ENCODE assay signal across 19 cellular contexts in genomic region chr10:21626457-21627161, GRCh38.
A peak's percentile ranks its signal among the peaks of the same experiment; 100 is the strongest.
DNase-seq lines count a peak whose midpoint lies in the region; ATAC-seq, FAIRE-seq and TF ChIP-seq lines count a peak whose summit lies in the region.
"Had no signal": no experiment of that assay in that cellular context is flagged by ENCODE, and none has a peak within 500 bp of the region (broad histone marks: within the 10 kb centered on the region; RNA-seq: fewer than 3 reads in every experiment).

No MANE protein-coding gene starts in this region.

- TF ChIP-seq CTCF in HepG2 (CRISPR knock-in tag; IDR thresholded peaks at IDR 0.05), result no peak
- no peak for TF ChIP-seq CTCF in right lobe of liver (IDR thresholded peaks at IDR 0.05)
- no peak for TF ChIP-seq CTCF in K562 (IDR thresholded peaks at IDR 0.05 in 2 of 3, conservative IDR thresholded peaks at IDR 0.05 in 1 of 3; ENCODE audit: insufficient read depth in 2 of 3, low read depth in 1 of 3, low read length in 3 of 3)
- no peak for TF ChIP-seq CTCF in lower lobe of right lung (IDR thresholded peaks at IDR 0.05)

- in situ Hi-C loops in HepG2 (cut with HindIII; ENCODE audit: extremely low pct_ligation_motif_present, low pct_unique_long_range_greater_than_20kb), result no loop called here
- in situ Hi-C loops in K562 (cut with MboI), result no loop called here

- no peak overlapping the region for H2AFZ ChIP-seq in HepG2 (ENCODE audit: low read length)
- H2AFZ ChIP-seq in K562 (ENCODE audit: low read depth, low read length), result no peak overlapping the region

- WGBS in HepG2 (ENCODE audit: low lambda C conversion rate), result 96% methylated on average over 3 of the region's 3 CpGs
- whole genome bisulfite sequencing in right lobe of liver (ENCODE audit: insufficient coverage, low coverage, low lambda C conversion rate, missing lambda C conversion rate), result 78% methylated on average over 1 of the region's 3 CpGs
- WGBS in K562 (ENCODE audit: insufficient coverage, low coverage, missing lambda C conversion rate), result 88% methylated on average over 3 of the region's 3 CpGs

- H3K27me3 ChIP-seq in HepG2 (ENCODE audit: control insufficient read depth in 1 of 2, insufficient read depth in 2 of 2, low read length in 2 of 2) (no peaks in the 10 kb centered on the region), right lobe of liver (no peaks in the 10 kb centered on the region), K562 (ENCODE audit: control insufficient read depth in 2 of 2, insufficient read depth in 2 of 2, low read length in 2 of 2) (no peaks in the 10 kb centered on the region), lower lobe of right lung (ENCODE audit: low read depth) (no peaks in the 10 kb centered on the region)
- H3K27me3 ChIP-seq: heart left ventricle, stomach had no signal

- H3K79me2 ChIP-seq in HepG2 (ENCODE audit: insufficient read depth, low read length), result peaks cover 6% of the 10 kb centered on the region
- H3K79me2 ChIP-seq in K562 (ENCODE audit: control insufficient read depth, insufficient read depth, low read length), result peaks cover 22% of the 10 kb centered on the region; the same call in 1 of the 3 replicates

- intact Hi-C loops in HepG2 (cut with micrococcal nuclease; ENCODE audit: unreplicated experiment), result no loop called here
- intact Hi-C loops in right lobe of liver (cut with DNase I), result no loop called here
- intact Hi-C loops in K562 (cut with micrococcal nuclease), result loop anchor here (10.0 kb wide), 1 partner anchor 98 kb away; no protein-coding TSS in a partner anchor
- intact Hi-C loops in lower lobe of right lung (cut with DNase I), result no loop called here

- H3K4me1 ChIP-seq in HepG2 (ENCODE audit: insufficient read depth, low read length), result peaks cover 34% of the 10 kb centered on the region
- H3K4me1 ChIP-seq in right lobe of liver, result no peaks in the 10 kb centered on the region
- H3K4me1 ChIP-seq in K562 (replicated peaks in 1 of 2; ENCODE audit: control insufficient read depth in 2 of 2, insufficient read depth in 2 of 2, low read length in 2 of 2), result no peaks in the 10 kb centered on the region; a peak in 1 of 5 replicates
- H3K4me1 ChIP-seq in lower lobe of right lung, result no peaks in the 10 kb centered on the region

- H3K9me3 ChIP-seq in HepG2 (ENCODE audit: low read length), result no peaks in the 10 kb centered on the region
- no peaks in the 10 kb centered on the region for H3K9me3 ChIP-seq in right lobe of liver
- H3K9me3 ChIP-seq in K562 (replicated peaks; ENCODE audit: control insufficient read depth, insufficient read depth, low read depth, low read length), result no peaks in the 10 kb centered on the region
- H3K9me3 ChIP-seq in lower lobe of right lung, result no peaks in the 10 kb centered on the region
- H3K9me3 ChIP-seq: heart left ventricle, stomach had no signal

- H4K20me1 ChIP-seq in HepG2 (ENCODE audit: insufficient read depth, low read length) (no peaks in the 10 kb centered on the region; the same call in 1 of the 2 replicates), K562 (replicated peaks; ENCODE audit: control insufficient read depth, insufficient read depth, low read length) (no peaks in the 10 kb centered on the region)

- TF ChIP-seq RAD21 in HepG2 (CRISPR knock-in tag; IDR thresholded peaks at IDR 0.05) (no peak), K562 (CRISPR knock-in tag; conservative IDR thresholded peaks at IDR 0.05 in 1 of 2, IDR thresholded peaks at IDR 0.05 in 1 of 2) (no peak)

- TF ChIP-seq POLR2A in HepG2 (IDR thresholded peaks at IDR 0.05; ENCODE audit: insufficient read depth in 1 of 2, low read depth in 2 of 2, low read length in 2 of 2), result no peak
- no peak for TF ChIP-seq POLR2A in right lobe of liver (IDR thresholded peaks at IDR 0.05)
- no peak for TF ChIP-seq POLR2A in K562 (conservative IDR thresholded peaks at IDR 0.05)

- H3K9ac ChIP-seq in HepG2 (ENCODE audit: insufficient read depth, low read depth, low read length), result no peak overlapping the region
- no peak overlapping the region for H3K9ac ChIP-seq in K562 (ENCODE audit: insufficient read depth in 1 of 2, low read depth in 2 of 2, low read length in 2 of 2)

- peaks cover 7 to 50% of the 10 kb centered on the region in 2 experiments for H3K36me3 ChIP-seq in HepG2 (replicated peaks in 1 of 2; ENCODE audit: control insufficient read depth in 1 of 2, insufficient read depth in 2 of 2, low read length in 2 of 2)
- no peaks in the 10 kb centered on the region for H3K36me3 ChIP-seq in right lobe of liver
- H3K36me3 ChIP-seq in K562 (ENCODE audit: control insufficient read depth, insufficient read depth, low read length), result peaks cover 76% of the 10 kb centered on the region
- peaks cover 3% of the 10 kb centered on the region for H3K36me3 ChIP-seq in lower lobe of right lung

- H3K4me3 ChIP-seq in HepG2 (replicated peaks in 1 of 3; ENCODE audit: insufficient read depth in 1 of 3, low read depth in 2 of 3, low read length in 3 of 3) (no peak overlapping the region), right lobe of liver (no peak overlapping the region), K562 (no peak overlapping the region), lower lobe of right lung (no peak overlapping the region)
- H3K4me3 ChIP-seq: GM12878, heart left ventricle, stomach had no signal

- TF ChIP-seq EP300 in HepG2 (IDR thresholded peaks at IDR 0.05; ENCODE audit: low read depth in 2 of 2, low read length in 2 of 2), result no peak
- TF ChIP-seq EP300 in HepG2 (CRISPR knock-in tag; IDR thresholded peaks at IDR 0.05; ENCODE audit: borderline replicate concordance), result no peak
- TF ChIP-seq EP300 in K562 (IDR thresholded peaks at IDR 0.05; ENCODE audit: low read length), result no peak

- no peak overlapping the region for H3K27ac ChIP-seq in HepG2 (ENCODE audit: extremely low read length, insufficient read depth, low read length)
- no peak overlapping the region for H3K27ac ChIP-seq in right lobe of liver
- H3K27ac ChIP-seq in K562 (ENCODE audit: extremely low read depth, low read depth, low read length), result no peak overlapping the region
- H3K27ac ChIP-seq in lower lobe of right lung, result no peak overlapping the region
- H3K27ac ChIP-seq: stomach had no signal

- no peak for DNase-seq in HepG2 (ENCODE audit: low spot score)
- DNase-seq in right lobe of liver, result no peak
- DNase-seq in K562 (ENCODE audit: extremely low read depth in 1 of 4, low spot score in 3 of 4), result no peak
- no peak for DNase-seq in lower lobe of right lung
- no peak for DNase-seq in occipital lobe (lab: John Stamatoyannopoulos, UW)
- no peak for DNase-seq in NCI-H345 (lab: John Stamatoyannopoulos, UW)
- DNase-seq in glomerular visceral epithelial cell (ENCODE audit: extremely low spot score), result no peak
- DNase-seq: activated CD4-positive, alpha-beta T cell treated with anti-CD3 and anti-CD28 coated beads for 1 hour; GOT3; heart left ventricle; kidney; NCI-H1105 treated with DMSO at 0.1 percent for 48 hours; NCI-H2171 treated with DMSO at 0.1 percent for 48 hours; posterior cingulate gyrus; SHP77 treated with DMSO at 0.1 percent for 48 hours; stomach had no signal

- H3K4me2 ChIP-seq in HepG2 (ENCODE audit: low read depth, low read length), result no peak overlapping the region
- H3K4me2 ChIP-seq in K562 (ENCODE audit: insufficient read depth, low read length), result no peak overlapping the region

- ATAC-seq in HepG2 (no peak), right lobe of liver (no peak), K562 (no peak), lower lobe of right lung (peak; percentile 78 to 86), HG02938 (IDR thresholded peaks at IDR 0.05; ENCODE audit: unreplicated experiment) (no peak)
- ATAC-seq: GM12878 had no signal

- CTCF ChIA-PET in HepG2 (lab: Yijun Ruan, JAX; ENCODE audit: low intra/inter-chr PET ratio, low total read pairs) (no interaction called here), K562 (lab: Yijun Ruan, JAX; ENCODE audit: low intra/inter-chr PET ratio) (interaction anchor here (0.7 kb wide), 1 partner anchor 30 kb away, joined by 3 read pairs; no protein-coding TSS in a partner anchor)

- no TSS peak for BruUV-seq in HepG2 (replicated peaks; lab: Mats Ljungman, UMichigan)
- no TSS peak for BruUV-seq in K562 (replicated peaks; lab: Mats Ljungman, UMichigan)

- FAIRE-seq in HepG2 (lab: Jason Lieb, UNC) (no peak), K562 (lab: Jason Lieb, UNC) (peak; percentile 44)
- FAIRE-seq: colon, kidney had no signal

- no peaks in the 10 kb centered on the region for H3K9me1 ChIP-seq in K562 (ENCODE audit: control insufficient read depth, insufficient read depth, low read length)

- POLR2A ChIA-PET in HepG2 (lab: Yijun Ruan, JAX) (no interaction called here), K562 (lab: Yijun Ruan, JAX) (interaction anchor here (1.4 to 1.7 kb wide), 3 partner anchors 8 to 89 kb away, joined by 3 to 6 read pairs (median 4); no protein-coding TSS in a partner anchor)

TF ChIP-seq in K562, 482 proteins besides CTCF, POLR2A, EP300 and RAD21:
- 0 out of 2 replicates have a peak, but pooled peaks have one; percentile 12 for TF ChIP-seq C11orf30 (IDR thresholded peaks at IDR 0.05; ENCODE audit: low read depth)
- TF ChIP-seq SMAD2 (IDR thresholded peaks at IDR 0.05; ENCODE audit: low read depth, low read length), result no peak

Comparison
In these comparisons a context has a peak if more than half of its experiments do, and no peak if none do; other contexts are left out.
1. ATAC-seq: peak in lower lobe of right lung (2 of 2); none in HepG2 (single experiment), right lobe of liver (0 of 4), K562 (single experiment) and HG02938 (single experiment).
2. Of the 241 proteins assayed by ChIP-seq in both HepG2 and K562: peak only in HepG2: MAFK; only in K562: none; in both: none; in neither: 240.